Comparison of ENCODE assay signal across 13 cellular contexts in the genomic region with DNA sequence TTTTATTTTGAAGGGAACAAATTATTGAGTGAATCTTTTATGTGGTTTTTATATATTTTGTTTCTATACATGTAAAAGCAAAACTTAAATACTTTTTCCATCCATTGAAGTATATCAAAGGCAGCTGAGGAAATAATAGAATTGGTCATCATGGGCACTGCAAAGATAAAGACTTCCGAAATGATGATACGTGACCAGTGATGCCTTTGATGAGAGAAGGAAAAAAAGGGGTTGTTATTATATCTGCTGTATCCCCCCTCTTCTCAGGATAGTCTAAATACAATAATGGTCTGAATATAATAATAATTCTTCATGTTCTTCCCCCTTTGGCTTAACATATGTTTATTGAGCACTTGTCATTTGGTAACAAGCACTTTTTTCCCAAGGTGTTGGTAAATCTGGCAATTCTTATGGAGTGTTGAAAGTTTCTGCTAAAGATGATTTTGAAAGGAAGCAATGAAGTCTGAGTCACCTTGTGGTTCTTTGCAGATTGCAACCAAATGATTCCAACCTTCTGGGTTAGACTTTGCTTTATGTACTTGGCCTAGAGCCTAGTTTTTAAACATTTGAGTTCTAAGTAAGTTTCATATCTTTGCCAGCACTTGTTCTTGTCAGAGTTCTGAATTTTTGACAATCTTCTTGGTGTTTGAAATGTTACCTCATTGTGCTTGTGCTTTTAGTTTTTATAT.
DNase-seq lines count a peak whose midpoint lies in the region; ATAC-seq, FAIRE-seq and TF ChIP-seq lines count a peak whose summit lies in the region.
"Had no signal": no experiment of that assay in that cellular context is flagged by ENCODE, and none has a peak within 500 bp of the region (broad histone marks: within the 10 kb centered on the region; RNA-seq: fewer than 3 reads in every experiment).

No MANE protein-coding gene starts in this region.

- peaks cover 16% of the 10 kb centered on the region for H3K36me3 Mint-ChIP-seq in mesothelial cell of epicardium

- H3K4me3 ChIP-seq in HFF-Myc (replicated peaks; ENCODE audit: low read depth, low read length) (no peak overlapping the region), adipocyte (ENCODE audit: low read length) (no peak overlapping the region)
- H3K4me3 ChIP-seq: SK-N-MC, vagina had no signal

- no peaks in the 10 kb centered on the region for H3K27me3 Mint-ChIP-seq in mesothelial cell of epicardium (ENCODE audit: low read depth)
- H3K27me3 Mint-ChIP-seq: naive thymus-derived CD4-positive, alpha-beta T cell had no signal

- TF ChIP-seq CTCF in HFF-Myc (IDR thresholded peaks at IDR 0.05; ENCODE audit: low read depth, low read length, missing control alignments) (no peak), mesothelial cell of epicardium (IDR thresholded peaks at IDR 0.05; ENCODE audit: unreplicated experiment) (no peak)

- H3K9ac ChIP-seq in adipocyte (ENCODE audit: low read length), result no peak overlapping the region

- no peaks in the 10 kb centered on the region for H3K9me3 ChIP-seq in adipocyte (ENCODE audit: control insufficient read depth, low read length)
- H3K9me3 ChIP-seq: vagina had no signal

- DNase-seq in AG08396 (ENCODE audit: low spot score), result peak; percentile 45
- DNase-seq in HFF-Myc (ENCODE audit: extremely low read depth, low read depth), result peak; percentile 52
- peak; percentile 88 for DNase-seq in adipocyte (ENCODE audit: low read depth)
- DNase-seq in mesothelial cell of epicardium (ENCODE audit: low spot score in 2 of 2, unreplicated experiment in 2 of 2), result no peak
- no peak for DNase-seq in inferior parietal cortex (ENCODE audit: extremely low spot score)
- DNase-seq: foreskin melanocyte; naive thymus-derived CD4-positive, alpha-beta T cell; NCI-H2029 treated with DMSO at 0.1 percent for 48 hours had no signal

- peaks cover 69% of the 10 kb centered on the region for H3K36me3 ChIP-seq in adipocyte (ENCODE audit: control insufficient read depth, insufficient read depth, low read length, severe bottlenecking)

- H3K9me3 Mint-ChIP-seq in mesothelial cell of epicardium, result peaks cover 8% of the 10 kb centered on the region
- H3K9me3 Mint-ChIP-seq: naive thymus-derived CD4-positive, alpha-beta T cell had no signal

- no peaks in the 10 kb centered on the region for H3K4me1 Mint-ChIP-seq in mesothelial cell of epicardium

- ATAC-seq in HG03097 (IDR thresholded peaks at IDR 0.05; ENCODE audit: low FRiP score, unreplicated experiment), result no peak
- no peak for ATAC-seq in HG02571 (IDR thresholded peaks at IDR 0.05; ENCODE audit: unreplicated experiment)
- ATAC-seq: naive thymus-derived CD4-positive, alpha-beta T cell had no signal

- H3K27me3 ChIP-seq in adipocyte (replicated peaks; ENCODE audit: control insufficient read depth, insufficient read depth, low read length), result no peaks in the 10 kb centered on the region
- H3K27me3 ChIP-seq: vagina had no signal

- no peak overlapping the region for H3K4me3 Mint-ChIP-seq in mesothelial cell of epicardium
- H3K4me3 Mint-ChIP-seq: naive thymus-derived CD4-positive, alpha-beta T cell had no signal

- peaks cover 22% of the 10 kb centered on the region for H3K4me1 ChIP-seq in adipocyte (ENCODE audit: control insufficient read depth, insufficient read depth, low read length)
- H3K4me1 ChIP-seq: vagina had no signal

- peak; percentile 94 for FAIRE-seq in islet of Langerhans (lab: Jason Lieb, UNC)

- no peak overlapping the region for H3K27ac Mint-ChIP-seq in mesothelial cell of epicardium

Comparison
In these comparisons a context has a peak if more than half of its experiments do, and no peak if none do; other contexts are left out.
1. DNase-seq: peak in AG08396 (single experiment), HFF-Myc (single experiment) and adipocyte (single experiment); none in mesothelial cell of epicardium (0 of 2) and inferior parietal cortex (single experiment).